ENCODE assay signal across 1 cellular context in genomic region chr3:179174898-179175297, GRCh38.
TF ChIP-seq lines count a peak whose summit lies in the region.

No MANE protein-coding gene starts in this region.

TF ChIP-seq in H1, 55 proteins besides CTCF, POLR2A, EP300 and RAD21 (continued from another document):
- TF ChIP-seq USF2 (IDR thresholded peaks at IDR 0.05; ENCODE audit: low read length) (no peak), KDM5A (IDR thresholded peaks at IDR 0.05; ENCODE audit: low read length) (no peak), RFX5 (IDR thresholded peaks at IDR 0.05; ENCODE audit: borderline replicate concordance, low read depth, low read length) (no peak), TAF1 (IDR thresholded peaks at IDR 0.05; ENCODE audit: low read depth, low read length) (no peak), POU5F1 (IDR thresholded peaks at IDR 0.05; ENCODE audit: low read depth, low read length) (no peak), TBP (IDR thresholded peaks at IDR 0.05; ENCODE audit: low read depth, low read length) (no peak), CBX5 (IDR thresholded peaks at IDR 0.05; ENCODE audit: low read depth, low read length) (no peak), CTBP2 (IDR thresholded peaks at IDR 0.05; ENCODE audit: borderline replicate concordance, insufficient read depth, insufficient read length, low read length) (no peak), HDAC2 (IDR thresholded peaks at IDR 0.05; ENCODE audit: borderline replicate concordance in 1 of 2, low read depth in 2 of 2, low read length in 2 of 2) (no peak), SIX5 (IDR thresholded peaks at IDR 0.05; ENCODE audit: low read depth, low read length) (no peak), RBBP5 (IDR thresholded peaks at IDR 0.05; ENCODE audit: borderline replicate concordance, low read depth, low read length) (no peak), HDAC6 (IDR thresholded peaks at IDR 0.05; ENCODE audit: low read depth, low read length) (no peak), FOSL1 (IDR thresholded peaks at IDR 0.05; ENCODE audit: insufficient read depth, low read depth, low read length) (no peak), CBX8 (IDR thresholded peaks at IDR 0.05; ENCODE audit: borderline replicate concordance, low read depth, low read length) (no peak), ATF2 (IDR thresholded peaks at IDR 0.05; ENCODE audit: low read length) (no peak)
